In the genomic region with DNA sequence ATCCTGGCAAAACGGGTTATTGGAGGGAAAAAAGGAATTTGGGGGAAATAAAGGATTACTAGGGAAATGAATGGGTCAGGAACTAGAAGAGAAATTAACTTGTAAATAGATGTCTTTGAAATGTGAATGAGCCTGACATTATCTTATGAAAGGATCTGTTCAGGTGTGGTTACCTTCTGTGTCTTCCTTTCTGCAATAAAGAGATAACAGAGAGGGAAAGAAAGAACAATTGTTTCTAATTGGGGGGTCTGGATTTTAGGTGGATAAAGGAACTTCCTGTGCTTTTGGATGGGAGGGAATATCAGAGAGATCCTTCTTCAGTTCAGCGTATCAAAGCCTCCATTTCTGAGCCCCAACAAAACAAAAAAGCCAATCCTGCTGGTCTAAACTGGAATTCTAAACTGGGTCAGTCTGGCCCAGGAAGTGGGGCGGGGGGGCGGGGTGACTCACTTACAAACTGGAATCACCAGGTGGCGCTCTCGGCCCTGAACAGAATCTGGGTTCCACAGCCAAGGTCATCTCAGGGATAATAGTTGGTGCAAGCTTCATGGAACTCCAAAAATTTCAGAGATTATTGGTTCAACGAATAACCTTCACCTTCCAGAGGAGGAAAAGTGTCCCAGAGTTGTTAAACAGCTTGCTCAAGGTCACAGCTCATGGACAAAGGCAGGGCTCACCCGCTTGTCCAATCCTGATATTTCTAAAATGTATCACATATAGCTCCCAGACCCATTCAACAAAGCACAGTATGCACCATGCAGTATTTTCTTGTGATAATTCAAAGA, we compare ENCODE assay signal across 8 cellular contexts. TPM values are rescaled to one million over a fixed set of nuclear protein-coding genes. Genes with fewer than 3 reads are reported as not detected.
DNase-seq lines count a peak whose midpoint lies in the region; ATAC-seq and TF ChIP-seq lines count a peak whose summit lies in the region.

No MANE protein-coding gene starts in this region.

- H2AFZ ChIP-seq in KMS-11 (ENCODE audit: low read depth), result peak overlapping the region; percentile 36; the same call in 1 of the 2 replicates
- H2AFZ ChIP-seq in osteoblast (ENCODE audit: low read length), result peak overlapping the region; percentile 92

- H3K36me3 ChIP-seq in KMS-11 (ENCODE audit: insufficient read depth), result no peaks in the 10 kb centered on the region
- H3K36me3 ChIP-seq in osteoblast (ENCODE audit: insufficient read depth, low read length), result no peaks in the 10 kb centered on the region
- no peaks in the 10 kb centered on the region for H3K36me3 ChIP-seq in upper lobe of left lung

- peak; percentile 42; the same call in 1 of the 2 replicates for TF ChIP-seq CTCF in KMS-11 (conservative IDR thresholded peaks at IDR 0.05; ENCODE audit: low read depth, low read length)
- TF ChIP-seq CTCF in osteoblast (IDR thresholded peaks at IDR 0.05; ENCODE audit: extremely low read depth, low read depth, low read length), result peak; percentile 46
- peak in 4 of 6 experiments; percentile 15 to 83 (median 52) for TF ChIP-seq CTCF in upper lobe of left lung (IDR thresholded peaks at IDR 0.05)

- H3K9me3 ChIP-seq in osteoblast (ENCODE audit: low read depth, low read length) (no peaks in the 10 kb centered on the region), upper lobe of left lung (no peaks in the 10 kb centered on the region)

- TF ChIP-seq POLR2A in upper lobe of left lung (IDR thresholded peaks at IDR 0.05), result no peak

- 21 to 25% methylated on average over 7 to 8 of the region's 8 CpGs for WGBS in upper lobe of left lung, 2 donors

- peak; percentile 90 for DNase-seq in AG08396 (ENCODE audit: low spot score)
- DNase-seq in SHP77 (lab: John Stamatoyannopoulos, UW), result peak; percentile 69 to 79
- DNase-seq in activated naive CD4-positive, alpha-beta T cell (lab: John Stamatoyannopoulos, UW), result peak in 3 of 4 experiments; percentile 36 to 56 (median 40)
- peak; percentile 78 for DNase-seq in globus pallidus (ENCODE audit: low spot score)
- DNase-seq in osteoblast (ENCODE audit: insufficient read length, low spot score, missing footprints), result peak; percentile 95
- DNase-seq in upper lobe of left lung, result peak in 1 of 2 donors; percentile 83

- H3K4me1 ChIP-seq in KMS-11 (ENCODE audit: low read depth, poor library complexity, severe bottlenecking), result peaks cover 13% of the 10 kb centered on the region
- no peaks in the 10 kb centered on the region for H3K4me1 ChIP-seq in osteoblast (ENCODE audit: insufficient read depth, low read length)
- peaks cover 7 to 10% (median 10%) of the 10 kb centered on the region in 4 donors for H3K4me1 ChIP-seq in upper lobe of left lung

- no peak overlapping the region for H3K4me3 ChIP-seq in KMS-11 (IDR thresholded peaks at IDR 0.05; ENCODE audit: insufficient read depth, low read depth, low read length)
- peak overlapping the region; percentile 45 for H3K4me3 ChIP-seq in osteoblast (ENCODE audit: insufficient read depth, low read length)
- H3K4me3 ChIP-seq in upper lobe of left lung, result no peak overlapping the region

- H3K4me2 ChIP-seq in KMS-11 (peak overlapping the region; percentile 23; the same call in 1 of the 2 replicates), osteoblast (ENCODE audit: insufficient read depth, low read length) (peak overlapping the region; percentile 45)

- no peaks in the 10 kb centered on the region for H3K27me3 ChIP-seq in KMS-11 (ENCODE audit: insufficient read depth, low read depth)
- H3K27me3 ChIP-seq in osteoblast (ENCODE audit: insufficient read depth, low read length), result no peaks in the 10 kb centered on the region
- H3K27me3 ChIP-seq in upper lobe of left lung, result no peaks in the 10 kb centered on the region

- ATAC-seq in GM19035 (IDR thresholded peaks at IDR 0.05; ENCODE audit: unreplicated experiment) (peak; percentile 74), upper lobe of left lung (ENCODE audit: low FRiP score in 2 of 2) (peak; percentile 79 to 91)

- H3K79me2 ChIP-seq in KMS-11 (ENCODE audit: insufficient read depth, low read depth) (no peaks in the 10 kb centered on the region), osteoblast (ENCODE audit: insufficient read depth, low read length) (no peaks in the 10 kb centered on the region)

- no peak overlapping the region; the same call in 1 of the 2 replicates for H3K9ac ChIP-seq in KMS-11

- H4K20me1 ChIP-seq in KMS-11 (ENCODE audit: insufficient read depth) (no peaks in the 10 kb centered on the region), osteoblast (ENCODE audit: insufficient read depth, low read length) (no peaks in the 10 kb centered on the region)

- H3K27ac ChIP-seq in KMS-11 (peak overlapping the region; percentile 51; the same call in 1 of the 2 replicates), osteoblast (ENCODE audit: low read depth, low read length) (peak overlapping the region; percentile 92), upper lobe of left lung (peak overlapping the region in 2 of 4 donors; percentile 17 to 64)

- no peak for TF ChIP-seq EP300 in upper lobe of left lung (IDR thresholded peaks at IDR 0.05)

RNA-seq across cellular contexts. Expression of a gene that starts 15.2 kb away (rescaled TPM):
- 180 and 185 TPM in 2 replicates for total RNA-seq in osteoblast
- total RNA-seq in upper lobe of left lung, result 100 to 1,000 TPM in 5 of 6 donors, 10 to 100 TPM in 1; 92.2 to 432 (median 214) TPM

RNA-seq across cellular contexts. Expression of a gene that starts 17.0 kb away (rescaled TPM):
- total RNA-seq in osteoblast (26.5 and 30.4 TPM in 2 replicates), upper lobe of left lung (100 to 1,000 TPM in 1 of 6 donors, 10 to 100 TPM in 5; 44.1 to 157 (median 72.8) TPM)

RNA-seq across cellular contexts. Expression of a gene that starts 59.8 kb away (rescaled TPM):
- total RNA-seq in osteoblast (97.2 and 119 TPM in 2 replicates), upper lobe of left lung (100 to 1,000 TPM in 1 of 6 donors, 10 to 100 TPM in 5; 46.1 to 112 (median 90.3) TPM)
